Comparison of ENCODE assay signal across 22 cellular contexts in the genomic region with DNA sequence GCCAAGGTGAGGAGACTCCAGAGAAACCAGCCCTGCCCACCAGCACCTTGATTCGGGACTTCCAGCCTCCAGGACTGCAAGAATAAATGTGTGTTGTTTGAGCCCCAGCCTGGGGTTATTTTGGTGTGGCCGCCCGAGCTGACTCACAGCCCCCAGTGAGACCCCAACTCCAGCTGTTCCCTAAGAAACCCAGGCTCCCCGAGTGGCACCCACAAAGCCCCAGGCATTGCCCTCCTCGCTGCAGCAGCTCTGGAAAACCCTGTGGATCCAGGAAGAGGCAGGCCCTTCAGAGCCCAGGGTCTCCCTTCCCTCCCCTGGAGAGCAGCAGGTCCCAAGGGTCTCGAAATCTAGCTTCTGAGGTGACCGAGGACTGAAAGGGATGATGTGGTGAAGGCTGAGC.
"Had no signal": no experiment of that assay in that cellular context is flagged by ENCODE, and none has a peak within 500 bp of the region (broad histone marks: within the 10 kb centered on the region; RNA-seq: fewer than 3 reads in every experiment).

No MANE protein-coding gene starts in this region.

- DNase-seq: kidney glomerular epithelial cell; left cardiac atrium; left ventricle myocardium superior; midbrain; mucosa of descending colon; naive thymus-derived CD4-positive, alpha-beta T cell; nucleus accumbens; pancreas; psoas muscle; right lobe of liver; stimulated activated CD4-positive, alpha-beta T cell treated with anti-CD3 and anti-CD28 coated beads, Interleukin-12 subunit alpha, Interleukin-12 subunit beta, amount 100 ng/mL, for 4 hours; stimulated activated CD4-positive, alpha-beta T cell treated with anti-CD3 and anti-CD28 coated beads, Interleukin-15, amount 100 ng/mL, for 24 hours; stimulated activated CD4-positive, alpha-beta T cell treated with anti-CD3 and anti-CD28 coated beads, Interleukin-4, amount 100 ng/mL, for 1 hour; stimulated activated naive B cell treated with anti-CD40 and anti-IgM and Interleukin-4, amounts not matched to agents 10 μg/mL and 1 μg/mL and 100 μg/mL, for 72 hours; stimulated activated naive CD8-positive, alpha-beta T cell treated with anti-CD3 and anti-CD28 coated beads, Interleukin-15, Interleukin-2, amounts not matched to agents 100 U/mL and 50 U/mL, for 24 hours; stomach; testis; thyroid gland; transverse colon had no signal

- H3K36me3 Mint-ChIP-seq: memory B cell; naive thymus-derived CD4-positive, alpha-beta T cell; natural killer cell treated with Interleukin-12 subunit alpha and Interleukin-12 subunit beta and Interleukin-15 and Interleukin-18, amount 100 ng/mL, for 72 hours; stimulated activated naive B cell treated with anti-CD40 and anti-IgM and Interleukin-4, amounts not matched to agents 10 μg/mL and 1 μg/mL and 100 μg/mL, for 72 hours had no signal

- H3K9me3 Mint-ChIP-seq: memory B cell; natural killer cell treated with Interleukin-12 subunit alpha and Interleukin-12 subunit beta and Interleukin-15 and Interleukin-18, amount 100 ng/mL, for 72 hours; stimulated activated naive B cell treated with anti-CD40 and anti-IgM and Interleukin-4, amounts not matched to agents 10 μg/mL and 1 μg/mL and 100 μg/mL, for 72 hours had no signal

- H3K4me3 Mint-ChIP-seq: memory B cell; naive thymus-derived CD4-positive, alpha-beta T cell; natural killer cell treated with Interleukin-12 subunit alpha and Interleukin-12 subunit beta and Interleukin-15 and Interleukin-18, amount 100 ng/mL, for 72 hours; stimulated activated naive B cell treated with anti-CD40 and anti-IgM and Interleukin-4, amounts not matched to agents 10 μg/mL and 1 μg/mL and 100 μg/mL, for 72 hours had no signal

- H3K27ac Mint-ChIP-seq: memory B cell; naive thymus-derived CD4-positive, alpha-beta T cell; natural killer cell treated with Interleukin-12 subunit alpha and Interleukin-12 subunit beta and Interleukin-15 and Interleukin-18, amount 100 ng/mL, for 72 hours; stimulated activated naive B cell treated with anti-CD40 and anti-IgM and Interleukin-4, amounts not matched to agents 10 μg/mL and 1 μg/mL and 100 μg/mL, for 72 hours had no signal

- H3K4me1 Mint-ChIP-seq: memory B cell; naive thymus-derived CD4-positive, alpha-beta T cell had no signal

- ATAC-seq: left cardiac atrium; left lobe of liver; left ventricle myocardium superior; mucosa of descending colon; naive thymus-derived CD4-positive, alpha-beta T cell; pancreas; psoas muscle; right lobe of liver; stimulated activated naive B cell treated with anti-CD40 and anti-IgM and Interleukin-4, amounts not matched to agents 10 μg/mL and 1 μg/mL and 100 μg/mL, for 72 hours; stimulated activated naive CD8-positive, alpha-beta T cell treated with anti-CD3 and anti-CD28 coated beads, Interleukin-15, Interleukin-2, amounts not matched to agents 100 U/mL and 50 U/mL, for 24 hours had no signal
